In genomic region chr14:75985618-75986438, GRCh38 we compare ENCODE assay signal across 8 cellular contexts.
DNase-seq lines count a peak whose midpoint lies in the region; ATAC-seq lines count a peak whose summit lies in the region.

IFT43 (plus strand) TSS chr14:75985763; CDS start chr14:75985787, 24 bp downstream.

- peak; percentile 56 for ATAC-seq in GM18858 (IDR thresholded peaks at IDR 0.05; ENCODE audit: unreplicated experiment)
- ATAC-seq in HG03095 (IDR thresholded peaks at IDR 0.05; ENCODE audit: unreplicated experiment), result peak; percentile 55
- ATAC-seq in activated CD4-positive, CD25-positive, alpha-beta regulatory T cell treated with anti-CD3 and anti-CD28 coated beads, Interleukin-2, amount 50 U/mL, for 24 hours, result peak; percentile 72 to 78

- H3K27ac ChIP-seq in caudate nucleus (ENCODE audit: low read depth, low read length), result no peak within 1 kb of the TSS

- DNase-seq in 8988T (peak; percentile 57), NCI-H2227 treated with DMSO at 0.1 percent for 48 hours (lab: John Stamatoyannopoulos, UW) (peak; percentile 71), caudate nucleus (lab: John Stamatoyannopoulos, UW) (peak; percentile 33 to 95 (median 86)), islet precursor cell (peak; percentile 85)
- peak; percentile 88 for DNase-seq in stimulated activated CD4-positive, alpha-beta T cell treated with anti-CD3 and anti-CD28 coated beads, Interleukin-12 subunit alpha, Interleukin-12 subunit beta, amount 100 ng/mL, for 4 hours
